Comparison of ENCODE assay signal across 1 cellular context in the genomic region with DNA sequence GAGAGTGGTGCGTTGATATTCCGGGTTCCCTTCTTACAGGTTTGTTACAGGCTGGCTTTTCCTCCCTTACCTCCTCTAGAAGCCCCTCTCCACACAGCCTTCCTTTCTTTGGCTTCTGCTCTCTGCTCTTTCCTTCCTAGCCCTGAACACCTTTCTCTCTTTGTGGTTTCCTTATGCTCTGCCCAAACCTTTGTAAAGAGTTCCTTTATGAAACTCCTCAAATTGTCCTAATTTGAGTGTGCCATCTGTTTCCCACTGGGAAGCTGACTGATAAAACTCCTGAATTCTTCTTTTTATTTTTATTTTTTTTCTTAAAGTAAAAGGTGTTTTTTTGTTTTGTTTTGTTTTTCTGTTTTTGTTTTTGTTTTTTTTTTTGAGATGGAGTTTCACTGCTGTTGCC.
TF ChIP-seq lines count a peak whose summit lies in the region.

No MANE protein-coding gene starts in this region.

TF ChIP-seq in H1, 55 proteins besides CTCF, POLR2A, EP300 and RAD21 (continued from another document):
- TF ChIP-seq, protein P1, sequence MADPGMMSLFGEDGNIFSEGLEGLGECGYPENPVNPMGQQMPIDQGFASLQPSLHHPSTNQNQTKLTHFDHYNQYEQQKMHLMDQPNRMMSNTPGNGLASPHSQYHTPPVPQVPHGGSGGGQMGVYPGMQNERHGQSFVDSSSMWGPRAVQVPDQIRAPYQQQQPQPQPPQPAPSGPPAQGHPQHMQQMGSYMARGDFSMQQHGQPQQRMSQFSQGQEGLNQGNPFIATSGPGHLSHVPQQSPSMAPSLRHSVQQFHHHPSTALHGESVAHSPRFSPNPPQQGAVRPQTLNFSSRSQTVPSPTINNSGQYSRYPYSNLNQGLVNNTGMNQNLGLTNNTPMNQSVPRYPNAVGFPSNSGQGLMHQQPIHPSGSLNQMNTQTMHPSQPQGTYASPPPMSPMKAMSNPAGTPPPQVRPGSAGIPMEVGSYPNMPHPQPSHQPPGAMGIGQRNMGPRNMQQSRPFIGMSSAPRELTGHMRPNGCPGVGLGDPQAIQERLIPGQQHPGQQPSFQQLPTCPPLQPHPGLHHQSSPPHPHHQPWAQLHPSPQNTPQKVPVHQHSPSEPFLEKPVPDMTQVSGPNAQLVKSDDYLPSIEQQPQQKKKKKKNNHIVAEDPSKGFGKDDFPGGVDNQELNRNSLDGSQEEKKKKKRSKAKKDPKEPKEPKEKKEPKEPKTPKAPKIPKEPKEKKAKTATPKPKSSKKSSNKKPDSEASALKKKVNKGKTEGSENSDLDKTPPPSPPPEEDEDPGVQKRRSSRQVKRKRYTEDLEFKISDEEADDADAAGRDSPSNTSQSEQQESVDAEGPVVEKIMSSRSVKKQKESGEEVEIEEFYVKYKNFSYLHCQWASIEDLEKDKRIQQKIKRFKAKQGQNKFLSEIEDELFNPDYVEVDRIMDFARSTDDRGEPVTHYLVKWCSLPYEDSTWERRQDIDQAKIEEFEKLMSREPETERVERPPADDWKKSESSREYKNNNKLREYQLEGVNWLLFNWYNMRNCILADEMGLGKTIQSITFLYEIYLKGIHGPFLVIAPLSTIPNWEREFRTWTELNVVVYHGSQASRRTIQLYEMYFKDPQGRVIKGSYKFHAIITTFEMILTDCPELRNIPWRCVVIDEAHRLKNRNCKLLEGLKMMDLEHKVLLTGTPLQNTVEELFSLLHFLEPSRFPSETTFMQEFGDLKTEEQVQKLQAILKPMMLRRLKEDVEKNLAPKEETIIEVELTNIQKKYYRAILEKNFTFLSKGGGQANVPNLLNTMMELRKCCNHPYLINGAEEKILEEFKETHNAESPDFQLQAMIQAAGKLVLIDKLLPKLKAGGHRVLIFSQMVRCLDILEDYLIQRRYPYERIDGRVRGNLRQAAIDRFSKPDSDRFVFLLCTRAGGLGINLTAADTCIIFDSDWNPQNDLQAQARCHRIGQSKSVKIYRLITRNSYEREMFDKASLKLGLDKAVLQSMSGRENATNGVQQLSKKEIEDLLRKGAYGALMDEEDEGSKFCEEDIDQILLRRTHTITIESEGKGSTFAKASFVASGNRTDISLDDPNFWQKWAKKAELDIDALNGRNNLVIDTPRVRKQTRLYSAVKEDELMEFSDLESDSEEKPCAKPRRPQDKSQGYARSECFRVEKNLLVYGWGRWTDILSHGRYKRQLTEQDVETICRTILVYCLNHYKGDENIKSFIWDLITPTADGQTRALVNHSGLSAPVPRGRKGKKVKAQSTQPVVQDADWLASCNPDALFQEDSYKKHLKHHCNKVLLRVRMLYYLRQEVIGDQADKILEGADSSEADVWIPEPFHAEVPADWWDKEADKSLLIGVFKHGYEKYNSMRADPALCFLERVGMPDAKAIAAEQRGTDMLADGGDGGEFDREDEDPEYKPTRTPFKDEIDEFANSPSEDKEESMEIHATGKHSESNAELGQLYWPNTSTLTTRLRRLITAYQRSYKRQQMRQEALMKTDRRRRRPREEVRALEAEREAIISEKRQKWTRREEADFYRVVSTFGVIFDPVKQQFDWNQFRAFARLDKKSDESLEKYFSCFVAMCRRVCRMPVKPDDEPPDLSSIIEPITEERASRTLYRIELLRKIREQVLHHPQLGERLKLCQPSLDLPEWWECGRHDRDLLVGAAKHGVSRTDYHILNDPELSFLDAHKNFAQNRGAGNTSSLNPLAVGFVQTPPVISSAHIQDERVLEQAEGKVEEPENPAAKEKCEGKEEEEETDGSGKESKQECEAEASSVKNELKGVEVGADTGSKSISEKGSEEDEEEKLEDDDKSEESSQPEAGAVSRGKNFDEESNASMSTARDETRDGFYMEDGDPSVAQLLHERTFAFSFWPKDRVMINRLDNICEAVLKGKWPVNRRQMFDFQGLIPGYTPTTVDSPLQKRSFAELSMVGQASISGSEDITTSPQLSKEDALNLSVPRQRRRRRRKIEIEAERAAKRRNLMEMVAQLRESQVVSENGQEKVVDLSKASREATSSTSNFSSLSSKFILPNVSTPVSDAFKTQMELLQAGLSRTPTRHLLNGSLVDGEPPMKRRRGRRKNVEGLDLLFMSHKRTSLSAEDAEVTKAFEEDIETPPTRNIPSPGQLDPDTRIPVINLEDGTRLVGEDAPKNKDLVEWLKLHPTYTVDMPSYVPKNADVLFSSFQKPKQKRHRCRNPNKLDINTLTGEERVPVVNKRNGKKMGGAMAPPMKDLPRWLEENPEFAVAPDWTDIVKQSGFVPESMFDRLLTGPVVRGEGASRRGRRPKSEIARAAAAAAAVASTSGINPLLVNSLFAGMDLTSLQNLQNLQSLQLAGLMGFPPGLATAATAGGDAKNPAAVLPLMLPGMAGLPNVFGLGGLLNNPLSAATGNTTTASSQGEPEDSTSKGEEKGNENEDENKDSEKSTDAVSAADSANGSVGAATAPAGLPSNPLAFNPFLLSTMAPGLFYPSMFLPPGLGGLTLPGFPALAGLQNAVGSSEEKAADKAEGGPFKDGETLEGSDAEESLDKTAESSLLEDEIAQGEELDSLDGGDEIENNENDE (IDR thresholded peaks at IDR 0.05; ENCODE audit: insufficient replicate concordance, low read length): no peak
- TF ChIP-seq EZH2 (IDR thresholded peaks at IDR 0.05; ENCODE audit: low read depth, low read length, severe bottlenecking): no peak
TF ChIP-seq in H1: peak in this region for 0.
